In genomic region chr11:122062763-122063162, GRCh38 we compare ENCODE assay signal across 23 cellular contexts. TPM values are rescaled to one million over a fixed set of nuclear protein-coding genes. Genes with fewer than 3 reads are reported as not detected.
"Had no signal": no experiment of that assay in that cellular context is flagged by ENCODE, and none has a peak within 500 bp of the region (broad histone marks: within the 10 kb centered on the region; RNA-seq: fewer than 3 reads in every experiment).

No MANE protein-coding gene starts in this region.

- H3K27ac ChIP-seq: KMS-11, SJCRH30 had no signal

- H3K9ac ChIP-seq: KMS-11 had no signal

- FAIRE-seq: HepG2, K562 had no signal

- H3K4me3 ChIP-seq: K562, SJCRH30 had no signal

- ATAC-seq: HepG2, K562, Right ventricle myocardium inferior, SK-N-SH treated with all-trans-retinoic acid at 6 μM for 48 hours had no signal

- H3K27me3 ChIP-seq: SJCRH30 had no signal

- H3K36me3 ChIP-seq: SJCRH30 had no signal

- DNase-seq: Kasumi-1, MV-4-11, NCI-H1048, NCI-H1105, NCI-H1417, NCI-H1436 treated with DMSO at 0.1 percent for 48 hours, NCI-H1694, NCI-H187 treated with DMSO at 0.1 percent for 48 hours, NCI-H2029 treated with DMSO at 0.1 percent for 48 hours, NCI-H2171 treated with DMSO at 0.1 percent for 48 hours, NCI-H345, NCI-H446 treated with DMSO at 0.1 percent for 48 hours, NCI-H510A treated with DMSO at 0.1 percent for 48 hours, NCI-H526, SHP77 treated with DMSO at 0.1 percent for 48 hours, SJCRH30, T-helper 1 cell had no signal

- H3K4me2 ChIP-seq: KMS-11 had no signal

RNA-seq across cellular contexts. Expression of gene BLID, which starts 53.3 kb away (rescaled TPM):
- total RNA-seq: HepG2, K562, Right ventricle myocardium inferior, SJCRH30 had no signal
- polyA plus RNA-seq: HepG2, IgD-negative memory B cell, K562 had no signal
